9 cellular contexts compared by ENCODE assay signal in genomic region chr1:201137579-201138310, GRCh38.
A peak's percentile ranks its signal among the peaks of the same experiment; 100 is the strongest.
DNase-seq lines count a peak whose midpoint lies in the region; ATAC-seq and TF ChIP-seq lines count a peak whose summit lies in the region.
"Had no signal": no experiment of that assay in that cellular context is flagged by ENCODE, and none has a peak within 500 bp of the region (broad histone marks: within the 10 kb centered on the region; RNA-seq: fewer than 3 reads in every experiment).

No MANE protein-coding gene starts in this region.

- H3K36me3 ChIP-seq in RWPE2 (ENCODE audit: low read depth), result peaks cover 27% of the 10 kb centered on the region

- no peaks in the 10 kb centered on the region for H3K4me1 ChIP-seq in RWPE2 (ENCODE audit: insufficient read depth, poor library complexity, severe bottlenecking)

- no peaks in the 10 kb centered on the region for H3K9me3 ChIP-seq in RWPE2 (ENCODE audit: severe bottlenecking)

- no peak for TF ChIP-seq CTCF in RWPE2 (IDR thresholded peaks at IDR 0.05; ENCODE audit: poor library complexity, severe bottlenecking)
- no peak for TF ChIP-seq CTCF in fibroblast of mammary gland (conservative IDR thresholded peaks at IDR 0.05; ENCODE audit: control insufficient read depth, insufficient read depth, low read depth, low read length)

- no peaks in the 10 kb centered on the region for H3K27me3 ChIP-seq in RWPE2 (ENCODE audit: insufficient read depth, poor library complexity, severe bottlenecking)

- DNase-seq in ACHN (peak; percentile 86), RWPE2 (ENCODE audit: low spot score) (no peak), fibroblast of mammary gland (ENCODE audit: low read depth) (peak; percentile 88), non-pigmented ciliary epithelial cell (ENCODE audit: low read depth) (peak; percentile 71), NCI-H524 treated with DMSO at 0.1 percent for 48 hours (lab: John Stamatoyannopoulos, UW) (no peak), DMS53 treated with DMSO at 0.1 percent for 48 hours (lab: John Stamatoyannopoulos, UW; ENCODE audit: unreplicated experiment) (no peak)
- DNase-seq in activated naive CD4-positive, alpha-beta T cell (lab: John Stamatoyannopoulos, UW), result no peak
- DNase-seq: immature natural killer cell had no signal

- ATAC-seq in RWPE2 (ENCODE audit: low read depth) (peak; percentile 54), HG03196 (IDR thresholded peaks at IDR 0.05; ENCODE audit: unreplicated experiment) (no peak)

- in situ Hi-C loops in ACHN (cut with HindIII; ENCODE audit: low pct_ligation_motif_present, low pct_unique_long_range_greater_than_20kb, low sequenced_read_pairs), result no loop called here

- no peak overlapping the region for H3K27ac ChIP-seq in RWPE2 (ENCODE audit: poor library complexity, severe bottlenecking)

- H3K4me3 ChIP-seq in RWPE2 (ENCODE audit: severe bottlenecking) (no peak overlapping the region), fibroblast of mammary gland (ENCODE audit: control insufficient read depth, low read depth, low read length) (no peak overlapping the region)

Comparison
In these comparisons a context has a peak if more than half of its experiments do, and no peak if none do; other contexts are left out.
1. DNase-seq: peak in ACHN (single experiment), fibroblast of mammary gland (single experiment) and non-pigmented ciliary epithelial cell (single experiment); none in RWPE2 (single experiment), activated naive CD4-positive, alpha-beta T cell (0 of 4), NCI-H524 treated with DMSO at 0.1 percent for 48 hours (single experiment) and DMS53 treated with DMSO at 0.1 percent for 48 hours (single experiment).